Comparison of ENCODE assay signal across 30 cellular contexts in genomic region chr22:44979154-44979553, GRCh38. TPM values are rescaled to one million over a fixed set of nuclear protein-coding genes. Genes with fewer than 3 reads are reported as not detected.
"Had no signal": no experiment of that assay in that cellular context is flagged by ENCODE, and none has a peak within 500 bp of the region (broad histone marks: within the 10 kb centered on the region; RNA-seq: fewer than 3 reads in every experiment).

No MANE protein-coding gene starts in this region.

- H3K36me3 ChIP-seq: brain microvascular endothelial cell, esophagus squamous epithelium, gastroesophageal sphincter had no signal

- H3K27me3 Mint-ChIP-seq: activated CD4-positive, alpha-beta memory T cell treated with anti-CD3 and anti-CD28 coated beads, Interleukin-2, amount 10 ng/mL, durations not matched to agents 7 days and 5 days; activated CD4-positive, alpha-beta T cell treated with anti-CD3 and anti-CD28 coated beads, Interleukin-2, amount 10 ng/mL, durations not matched to agents 7 days and 5 days; dendritic cell treated with granulocyte-macrophage colony-stimulating factor and Interleukin-4, amounts not matched to agents 40 ng/mL and 50 ng/mL, for 4 days had no signal

- H3K4me1 Mint-ChIP-seq: activated CD4-positive, alpha-beta memory T cell treated with anti-CD3 and anti-CD28 coated beads, Interleukin-2, amount 10 ng/mL, durations not matched to agents 7 days and 5 days; activated CD4-positive, alpha-beta T cell treated with anti-CD3 and anti-CD28 coated beads, Interleukin-2, amount 10 ng/mL, durations not matched to agents 7 days and 5 days; activated naive CD4-positive, alpha-beta T cell treated with anti-CD3 and anti-CD28 coated beads, Interleukin-2, amount 10 ng/mL, durations not matched to agents 7 days and 5 days; activated naive CD8-positive, alpha-beta T cell treated with anti-CD3 and anti-CD28 coated beads, Interleukin-2, amount 10 ng/mL, durations not matched to agents 7 days and 5 days; central memory CD8-positive, alpha-beta T cell had no signal

- H3K36me3 Mint-ChIP-seq: activated naive CD4-positive, alpha-beta T cell treated with anti-CD3 and anti-CD28 coated beads, Interleukin-2, amount 10 ng/mL, durations not matched to agents 7 days and 5 days; activated naive CD4-positive, alpha-beta T cell treated with anti-CD3 and anti-CD28 coated beads, Interleukin-2, amount 50 U/mL, for 72 hours had no signal

- H3K9me3 ChIP-seq: esophagus squamous epithelium, gastroesophageal sphincter had no signal

- H3K4me3 ChIP-seq: coronary artery, dorsolateral prefrontal cortex, esophagus squamous epithelium, gastroesophageal sphincter had no signal

- ATAC-seq: activated naive CD4-positive, alpha-beta T cell treated with anti-CD3 and anti-CD28 coated beads, Interleukin-2, amount 50 U/mL, for 72 hours; activated T-cell treated with anti-CD3 and anti-CD28 coated beads, Interleukin-2, amount 50 U/mL, for 72 hours; gastroesophageal sphincter had no signal

- H3K4me1 ChIP-seq: esophagus squamous epithelium, gastroesophageal sphincter had no signal

- H3K27me3 ChIP-seq: brain microvascular endothelial cell had no signal

- H3K9me3 Mint-ChIP-seq: activated T-cell treated with anti-CD3 and anti-CD28 coated beads, Interleukin-2, amount 50 U/mL, for 24 hours had no signal

- H3K27ac ChIP-seq: brain microvascular endothelial cell, coronary artery, dorsolateral prefrontal cortex, epithelial cell of prostate, esophagus squamous epithelium, gastroesophageal sphincter had no signal

- H3K27ac Mint-ChIP-seq: activated CD4-positive, alpha-beta memory T cell treated with anti-CD3 and anti-CD28 coated beads, Interleukin-2, amount 10 ng/mL, durations not matched to agents 7 days and 5 days; activated CD4-positive, alpha-beta T cell treated with anti-CD3 and anti-CD28 coated beads, Interleukin-2, amount 10 ng/mL, durations not matched to agents 7 days and 5 days; activated naive CD4-positive, alpha-beta T cell treated with anti-CD3 and anti-CD28 coated beads, Interleukin-2, amount 10 ng/mL, durations not matched to agents 7 days and 5 days; activated naive CD4-positive, alpha-beta T cell treated with anti-CD3 and anti-CD28 coated beads, Interleukin-2, amount 50 U/mL, for 72 hours; activated naive CD8-positive, alpha-beta T cell treated with anti-CD3 and anti-CD28 coated beads, Interleukin-2, amount 10 ng/mL, durations not matched to agents 7 days and 5 days; activated T-cell treated with anti-CD3 and anti-CD28 coated beads, Interleukin-2, amount 50 U/mL, for 24 hours; activated T-cell treated with anti-CD3 and anti-CD28 coated beads, Interleukin-2, amount 50 U/mL, for 72 hours; dendritic cell treated with granulocyte-macrophage colony-stimulating factor and Interleukin-4, amounts not matched to agents 40 ng/mL and 50 ng/mL, for 4 days had no signal

- DNase-seq: activated CD4-positive, alpha-beta memory T cell treated with anti-CD3 and anti-CD28 coated beads, Interleukin-2, amount 10 ng/mL, durations not matched to agents 7 days and 5 days; activated CD4-positive, alpha-beta T cell treated with anti-CD3 and anti-CD28 coated beads for 1 hour; activated CD4-positive, alpha-beta T cell treated with anti-CD3 and anti-CD28 coated beads for 4 hours; activated CD4-positive, alpha-beta T cell treated with anti-CD3 and anti-CD28 coated beads, Interleukin-2, amount 10 ng/mL, durations not matched to agents 7 days and 5 days; activated CD4-positive, alpha-beta T cell treated with anti-CD3 and anti-CD28 coated beads, Interleukin-2, amount 50 U/mL, for 4 hours; activated CD8-positive, alpha-beta memory T cell treated with anti-CD3 and anti-CD28 coated beads, Interleukin-2, amount 50 U/mL, for 48 hours; activated gamma-delta T cell; activated naive CD4-positive, alpha-beta T cell; activated naive CD4-positive, alpha-beta T cell treated with anti-CD3 and anti-CD28 coated beads, Interleukin-2, amount 10 ng/mL, durations not matched to agents 7 days and 5 days; activated naive CD8-positive, alpha-beta T cell treated with anti-CD3 and anti-CD28 coated beads, Interleukin-2, amount 10 ng/mL, durations not matched to agents 7 days and 5 days; activated T-cell treated with anti-CD3 and anti-CD28 coated beads for 4 hours; activated T-cell treated with anti-CD3 and anti-CD28 coated beads, Interleukin-2, amount 50 U/mL, for 24 hours; activated T-cell treated with anti-CD3 and anti-CD28 coated beads, Interleukin-2, amount 50 U/mL, for 72 hours; brain microvascular endothelial cell; dorsolateral prefrontal cortex; effector CD4-positive, alpha-beta T cell; esophagus squamous epithelium; foreskin melanocyte; T-helper 2 cell had no signal

- H3K4me3 Mint-ChIP-seq: activated CD4-positive, alpha-beta memory T cell treated with anti-CD3 and anti-CD28 coated beads, Interleukin-2, amount 10 ng/mL, durations not matched to agents 7 days and 5 days; activated CD4-positive, alpha-beta T cell treated with anti-CD3 and anti-CD28 coated beads, Interleukin-2, amount 10 ng/mL, durations not matched to agents 7 days and 5 days; activated naive CD4-positive, alpha-beta T cell treated with anti-CD3 and anti-CD28 coated beads, Interleukin-2, amount 10 ng/mL, durations not matched to agents 7 days and 5 days; activated naive CD8-positive, alpha-beta T cell treated with anti-CD3 and anti-CD28 coated beads, Interleukin-2, amount 10 ng/mL, durations not matched to agents 7 days and 5 days; activated T-cell treated with anti-CD3 and anti-CD28 coated beads, Interleukin-2, amount 50 U/mL, for 24 hours; activated T-cell treated with anti-CD3 and anti-CD28 coated beads, Interleukin-2, amount 50 U/mL, for 72 hours; central memory CD8-positive, alpha-beta T cell; dendritic cell treated with granulocyte-macrophage colony-stimulating factor and Interleukin-4, amounts not matched to agents 40 ng/mL and 50 ng/mL, for 4 days had no signal

RNA-seq across cellular contexts. Expression of gene PHF21B, which starts 30.7 kb away (rescaled TPM):
- total RNA-seq: activated CD4-positive, alpha-beta memory T cell treated with anti-CD3 and anti-CD28 coated beads, Interleukin-2, amount 10 ng/mL, durations not matched to agents 7 days and 5 days; activated CD4-positive, alpha-beta T cell treated with anti-CD3 and anti-CD28 coated beads, Interleukin-2, amount 10 ng/mL, durations not matched to agents 7 days and 5 days; activated naive CD8-positive, alpha-beta T cell treated with anti-CD3 and anti-CD28 coated beads, Interleukin-2, amount 10 ng/mL, durations not matched to agents 7 days and 5 days; bronchial epithelial cell; endothelial cell of umbilical vein; fibroblast of villous mesenchyme; glomerular endothelial cell had no signal
- polyA plus RNA-seq: endothelial cell of umbilical vein, fibroblast of lung had no signal
